14 cellular contexts compared by ENCODE assay signal in the genomic region with DNA sequence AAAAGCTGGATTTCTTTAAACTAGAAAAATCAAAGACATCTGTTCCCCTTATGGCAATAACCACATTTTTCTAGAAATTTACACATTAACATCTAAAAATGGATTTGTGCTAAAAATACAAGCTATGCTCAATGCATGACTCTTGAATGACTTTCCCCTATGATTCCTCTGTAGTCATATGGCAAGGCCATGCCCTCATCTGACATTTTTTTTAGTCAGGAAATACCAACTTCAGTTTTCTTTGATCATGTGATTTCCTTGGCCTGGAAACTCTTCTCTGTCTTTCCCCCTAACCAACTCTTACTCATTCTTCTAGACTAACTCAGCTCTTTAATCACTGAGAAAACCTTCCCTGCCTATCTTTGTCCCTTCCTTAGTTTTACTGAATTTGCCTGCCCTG.
A peak's percentile ranks its signal among the peaks of the same experiment; 100 is the strongest.
DNase-seq lines count a peak whose midpoint lies in the region; ATAC-seq, FAIRE-seq and TF ChIP-seq lines count a peak whose summit lies in the region.
"Had no signal": no experiment of that assay in that cellular context is flagged by ENCODE, and none has a peak within 500 bp of the region (broad histone marks: within the 10 kb centered on the region; RNA-seq: fewer than 3 reads in every experiment).

No MANE protein-coding gene starts in this region.

- TF ChIP-seq CTCF in fibroblast of pulmonary artery (IDR thresholded peaks at IDR 0.05; ENCODE audit: low read length, missing control alignments) (no peak), smooth muscle cell (IDR thresholded peaks at IDR 0.05; ENCODE audit: borderline replicate concordance, insufficient read depth, poor library complexity, severe bottlenecking) (no peak), D721Med (IDR thresholded peaks at IDR 0.05; ENCODE audit: insufficient read depth, missing control alignments) (no peak)

- CTCF ChIA-PET in activated CD4-positive, alpha-beta T cell treated with anti-CD3 and anti-CD28 coated beads for 36 hours (lab: Charles Lee), result interaction anchor here (1.0 to 4.9 kb wide), 3 partner anchors 8 to 11 kb away, joined by 3 to 21 read pairs (median 3); no protein-coding TSS in a partner anchor

- peaks cover 10% of the 10 kb centered on the region for H3K4me1 Mint-ChIP-seq in activated CD4-positive, alpha-beta T cell treated with anti-CD3 and anti-CD28 coated beads for 36 hours
- H3K4me1 Mint-ChIP-seq in activated CD4-positive, alpha-beta T cell treated with anti-CD3 and anti-CD28 coated beads, Interleukin-2, amount 10 ng/mL, durations not matched to agents 24 days and 14 days, result peaks cover 2% of the 10 kb centered on the region
- H3K4me1 Mint-ChIP-seq: activated CD4-positive, alpha-beta memory T cell treated with anti-CD3 and anti-CD28 coated beads, Interleukin-2, amount 10 ng/mL, durations not matched to agents 7 days and 5 days had no signal

- no peaks in the 10 kb centered on the region for H3K36me3 Mint-ChIP-seq in activated CD4-positive, alpha-beta T cell treated with anti-CD3 and anti-CD28 coated beads for 36 hours (ENCODE audit: low read depth)
- H3K36me3 Mint-ChIP-seq in activated CD4-positive, alpha-beta T cell treated with anti-CD3 and anti-CD28 coated beads, Interleukin-2, amount 10 ng/mL, durations not matched to agents 24 days and 14 days (ENCODE audit: low read depth), result no peaks in the 10 kb centered on the region
- H3K36me3 Mint-ChIP-seq: activated naive CD8-positive, alpha-beta T cell had no signal

- peaks cover 17% of the 10 kb centered on the region for H3K27me3 Mint-ChIP-seq in activated CD4-positive, alpha-beta T cell treated with anti-CD3 and anti-CD28 coated beads for 36 hours
- no peaks in the 10 kb centered on the region for H3K27me3 Mint-ChIP-seq in activated CD4-positive, alpha-beta T cell treated with anti-CD3 and anti-CD28 coated beads, Interleukin-2, amount 10 ng/mL, durations not matched to agents 24 days and 14 days
- H3K27me3 Mint-ChIP-seq: activated CD4-positive, alpha-beta memory T cell treated with anti-CD3 and anti-CD28 coated beads, Interleukin-2, amount 10 ng/mL, durations not matched to agents 7 days and 5 days had no signal

- no peaks in the 10 kb centered on the region for H3K27me3 ChIP-seq in smooth muscle cell (ENCODE audit: low read depth)

- peaks cover 13% of the 10 kb centered on the region for H3K4me1 ChIP-seq in smooth muscle cell (ENCODE audit: low read depth)
- H3K4me1 ChIP-seq: psoas muscle had no signal

- H3K36me3 ChIP-seq in smooth muscle cell (ENCODE audit: low read depth), result no peaks in the 10 kb centered on the region

- peak; percentile 86 for ATAC-seq in activated CD4-positive, alpha-beta T cell treated with anti-CD3 and anti-CD28 coated beads for 36 hours
- ATAC-seq in GM21576 (IDR thresholded peaks at IDR 0.05; ENCODE audit: unreplicated experiment), result no peak
- ATAC-seq in HG02798 (IDR thresholded peaks at IDR 0.05; ENCODE audit: poor library complexity, unreplicated experiment), result no peak
- ATAC-seq: psoas muscle had no signal

- no peak overlapping the region for H3K4me3 ChIP-seq in fibroblast of pulmonary artery (replicated peaks; ENCODE audit: low read depth, low read length)
- no peak overlapping the region for H3K4me3 ChIP-seq in smooth muscle cell
- H3K4me3 ChIP-seq: psoas muscle had no signal

- in situ Hi-C loops in SK-MEL-5 (cut with HindIII; ENCODE audit: low pct_unique_long_range_greater_than_20kb, low sequenced_read_pairs), result no loop called here

- POLR2A ChIA-PET in activated CD4-positive, alpha-beta T cell treated with anti-CD3 and anti-CD28 coated beads for 36 hours (lab: Charles Lee), result interaction anchor here (0.7 kb wide), 1 partner anchor 395 kb away, joined by 5 read pairs; no protein-coding TSS in a partner anchor

- no peaks in the 10 kb centered on the region for H4K20me1 ChIP-seq in smooth muscle cell (ENCODE audit: low read depth)

- peak overlapping the region; percentile 66 for H2AFZ ChIP-seq in smooth muscle cell (ENCODE audit: low read depth)

- no peaks in the 10 kb centered on the region for H3F3A ChIP-seq in smooth muscle cell (ENCODE audit: low read depth)

- peak overlapping the region; percentile 80 for H3K27ac ChIP-seq in smooth muscle cell (ENCODE audit: low read depth)
- H3K27ac ChIP-seq: 22Rv1, psoas muscle had no signal

- H3K9me3 ChIP-seq in smooth muscle cell (replicated peaks; ENCODE audit: low read depth), result no peaks in the 10 kb centered on the region
- H3K9me3 ChIP-seq: psoas muscle had no signal

- H3K4me2 ChIP-seq in smooth muscle cell, result peak overlapping the region; percentile 71

- FAIRE-seq in D721Med (lab: Jason Lieb, UNC), result no peak

- DNase-seq in activated CD4-positive, alpha-beta T cell treated with anti-CD3 and anti-CD28 coated beads for 36 hours, result no peak
- DNase-seq in activated CD4-positive, alpha-beta T cell treated with anti-CD3 and anti-CD28 coated beads, Interleukin-2, amount 10 ng/mL, durations not matched to agents 24 days and 14 days, result no peak
- peak; percentile 29 for DNase-seq in SK-MEL-5 (ENCODE audit: low read depth, low spot score)
- peak; percentile 53 for DNase-seq in fibroblast of pulmonary artery (ENCODE audit: low read depth)
- DNase-seq in smooth muscle cell (lab: John Stamatoyannopoulos, UW; ENCODE audit: unreplicated experiment), result no peak
- DNase-seq in D721Med (ENCODE audit: insufficient read length, low spot score), result no peak
- DNase-seq: activated CD4-positive, alpha-beta memory T cell treated with anti-CD3 and anti-CD28 coated beads, Interleukin-2, amount 10 ng/mL, durations not matched to agents 7 days and 5 days; OCI-M1; psoas muscle; T-helper 2 cell had no signal

- no peak overlapping the region for H3K4me3 Mint-ChIP-seq in activated CD4-positive, alpha-beta T cell treated with anti-CD3 and anti-CD28 coated beads for 36 hours
- H3K4me3 Mint-ChIP-seq in activated CD4-positive, alpha-beta T cell treated with anti-CD3 and anti-CD28 coated beads, Interleukin-2, amount 10 ng/mL, durations not matched to agents 24 days and 14 days, result no peak overlapping the region
- H3K4me3 Mint-ChIP-seq: activated CD4-positive, alpha-beta memory T cell treated with anti-CD3 and anti-CD28 coated beads, Interleukin-2, amount 10 ng/mL, durations not matched to agents 7 days and 5 days; activated naive CD8-positive, alpha-beta T cell had no signal

- H3K9me3 Mint-ChIP-seq in activated CD4-positive, alpha-beta T cell treated with anti-CD3 and anti-CD28 coated beads for 36 hours (ENCODE audit: low read depth), result no peaks in the 10 kb centered on the region
- H3K9me3 Mint-ChIP-seq in activated CD4-positive, alpha-beta T cell treated with anti-CD3 and anti-CD28 coated beads, Interleukin-2, amount 10 ng/mL, durations not matched to agents 24 days and 14 days, result no peaks in the 10 kb centered on the region
- H3K9me3 Mint-ChIP-seq: activated CD4-positive, alpha-beta memory T cell treated with anti-CD3 and anti-CD28 coated beads, Interleukin-2, amount 10 ng/mL, durations not matched to agents 7 days and 5 days had no signal

- intact Hi-C loops in activated CD4-positive, alpha-beta T cell treated with anti-CD3 and anti-CD28 coated beads for 36 hours (cut with DNase I, micrococcal nuclease), result loop anchor here in 1 of 2 experiments (10.0 kb wide), 1 partner anchor 351 kb away; no protein-coding TSS in a partner anchor
- intact Hi-C loops in activated CD4-positive, alpha-beta T cell treated with anti-CD3 and anti-CD28 coated beads, Interleukin-2, amount 10 ng/mL, durations not matched to agents 24 days and 14 days (cut with micrococcal nuclease), result no loop called here

- H3K9ac ChIP-seq in smooth muscle cell (ENCODE audit: low read depth), result no peak overlapping the region

- no peaks in the 10 kb centered on the region for H3K79me2 ChIP-seq in smooth muscle cell (ENCODE audit: low read depth)

- H3K27ac Mint-ChIP-seq in activated CD4-positive, alpha-beta T cell treated with anti-CD3 and anti-CD28 coated beads for 36 hours, result no peak overlapping the region
- H3K27ac Mint-ChIP-seq in activated CD4-positive, alpha-beta T cell treated with anti-CD3 and anti-CD28 coated beads, Interleukin-2, amount 10 ng/mL, durations not matched to agents 24 days and 14 days, result no peak overlapping the region
- H3K27ac Mint-ChIP-seq: activated CD4-positive, alpha-beta memory T cell treated with anti-CD3 and anti-CD28 coated beads, Interleukin-2, amount 10 ng/mL, durations not matched to agents 7 days and 5 days; activated naive CD8-positive, alpha-beta T cell had no signal

Comparison
In these comparisons a context has a peak if more than half of its experiments do, and no peak if none do; other contexts are left out.
1. DNase-seq: peak in SK-MEL-5 (single experiment) and fibroblast of pulmonary artery (single experiment); none in activated CD4-positive, alpha-beta T cell treated with anti-CD3 and anti-CD28 coated beads for 36 hours (single experiment), activated CD4-positive, alpha-beta T cell treated with anti-CD3 and anti-CD28 coated beads, Interleukin-2, amount 10 ng/mL, durations not matched to agents 24 days and 14 days (single experiment), smooth muscle cell (single experiment) and D721Med (single experiment).